ENCODE assay signal across 9 cellular contexts in the genomic region with DNA sequence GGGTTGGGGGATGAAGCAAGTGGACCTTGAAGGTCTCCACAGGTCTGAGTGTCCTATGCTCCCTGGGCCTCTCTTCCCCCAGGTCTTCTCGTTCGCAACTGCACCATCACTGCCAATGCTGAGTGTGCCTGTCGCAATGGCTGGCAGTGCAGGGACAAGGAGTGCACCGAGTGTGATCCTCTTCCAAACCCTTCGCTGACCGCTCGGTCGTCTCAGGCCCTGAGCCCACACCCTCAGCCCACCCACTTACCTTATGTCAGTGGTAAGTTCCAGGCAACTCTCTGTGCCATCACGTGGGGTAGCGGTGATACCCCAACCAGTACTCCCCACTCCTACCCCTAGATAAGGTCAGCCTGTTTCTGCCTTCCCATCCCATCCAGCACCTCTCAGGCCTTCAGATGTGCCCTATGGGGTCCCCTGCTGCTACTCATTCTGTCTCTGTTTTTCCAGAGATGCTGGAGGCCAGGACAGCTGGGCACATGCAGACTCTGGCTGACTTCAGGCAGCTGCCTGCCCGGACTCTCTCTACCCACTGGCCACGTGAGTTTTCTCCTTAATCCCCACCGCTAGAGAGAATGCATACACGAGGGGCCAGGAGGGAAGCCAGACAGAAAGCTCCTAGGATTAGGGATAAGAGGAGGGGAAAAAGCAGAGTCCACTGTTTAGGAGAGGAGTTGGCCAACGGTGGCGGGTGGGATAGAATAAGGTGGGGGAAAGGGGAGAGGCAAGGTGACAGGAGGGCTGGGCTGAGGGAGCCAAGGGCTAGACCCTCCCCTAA. TPM values are rescaled to one million over a fixed set of nuclear protein-coding genes. Genes with fewer than 3 reads are reported as not detected.
DNase-seq lines count a peak whose midpoint lies in the region; ATAC-seq and TF ChIP-seq lines count a peak whose summit lies in the region.
"Had no signal": no experiment of that assay in that cellular context is flagged by ENCODE, and none has a peak within 500 bp of the region (broad histone marks: within the 10 kb centered on the region; RNA-seq: fewer than 3 reads in every experiment).

No MANE protein-coding gene starts in this region.

- H3K9me3 Mint-ChIP-seq in MCF 10A (ENCODE audit: unreplicated experiment): no peaks in the 10 kb centered on the region
- H3K9me3 Mint-ChIP-seq in mesothelial cell of epicardium: no peaks in the 10 kb centered on the region
- no peaks in the 10 kb centered on the region for H3K9me3 Mint-ChIP-seq in type B pancreatic cell

- TSS peak; percentile 38 for BruUV-seq in MCF 10A (replicated peaks; lab: Mats Ljungman, UMichigan)

- DNase-seq in activated effector memory CD4-positive, alpha-beta T cell treated with anti-CD3 and anti-CD28 coated beads, Interleukin-2, amount 50 U/mL, for 16 hours: peak; percentile 62
- DNase-seq in activated effector memory CD4-positive, alpha-beta T cell treated with Interleukin-2 at 50 U/mL for 16 hours: no peak
- DNase-seq in MCF 10A (ENCODE audit: unreplicated experiment): no peak
- no peak for DNase-seq in mesothelial cell of epicardium (ENCODE audit: low spot score in 2 of 2, unreplicated experiment in 2 of 2)
- DNase-seq in type B pancreatic cell (ENCODE audit: extremely low spot score, unreplicated experiment): no peak
- no peak for DNase-seq in iPS-NIHi11 (ENCODE audit: low spot score)
- DNase-seq in foreskin melanocyte: no peak

- H3K4me1 Mint-ChIP-seq in MCF 10A (ENCODE audit: insufficient read depth, unreplicated experiment) (peaks cover 37% of the 10 kb centered on the region), mesothelial cell of epicardium (peaks cover 26% of the 10 kb centered on the region), type B pancreatic cell (ENCODE audit: unreplicated experiment) (peaks cover 25% of the 10 kb centered on the region)

- peak overlapping the region; percentile 98 for H3K27ac Mint-ChIP-seq in MCF 10A (ENCODE audit: low read depth, unreplicated experiment)
- peak overlapping the region; percentile 93 for H3K27ac Mint-ChIP-seq in mesothelial cell of epicardium
- peak overlapping the region; percentile 93 for H3K27ac Mint-ChIP-seq in type B pancreatic cell

- no peak for TF ChIP-seq CTCF in MCF 10A (IDR thresholded peaks at IDR 0.05; ENCODE audit: unreplicated experiment)
- TF ChIP-seq CTCF in mesothelial cell of epicardium (IDR thresholded peaks at IDR 0.05; ENCODE audit: unreplicated experiment): no peak
- TF ChIP-seq CTCF in type B pancreatic cell (conservative IDR thresholded peaks at IDR 0.05): no peak

- H3K4me3 Mint-ChIP-seq in MCF 10A (ENCODE audit: unreplicated experiment): peak overlapping the region; percentile 94
- H3K4me3 Mint-ChIP-seq in mesothelial cell of epicardium: peak overlapping the region; percentile 78
- H3K4me3 Mint-ChIP-seq in type B pancreatic cell: peak overlapping the region; percentile 90

- POLR2A ChIA-PET in MCF 10A (lab: Yijun Ruan, JAX): interaction anchor here (1.3 to 4.5 kb wide), 11 partner anchors 9 to 89 kb away, joined by 3 to 50 read pairs (median 14); a partner anchor contains a TSS

- H3K27me3 Mint-ChIP-seq in MCF 10A (ENCODE audit: insufficient read depth, unreplicated experiment) (no peaks in the 10 kb centered on the region), mesothelial cell of epicardium (ENCODE audit: low read depth) (no peaks in the 10 kb centered on the region), type B pancreatic cell (no peaks in the 10 kb centered on the region)

- intact Hi-C loops in MCF 10A (cut with micrococcal nuclease): no loop called here

- CTCF ChIA-PET in MCF 10A (lab: Yijun Ruan, JAX): interaction anchor here (0.6 to 1.1 kb wide), 3 partner anchors 9 to 27 kb away, joined by 3 read pairs; no protein-coding TSS in a partner anchor

- no peak for ATAC-seq in GM18858 (IDR thresholded peaks at IDR 0.05; ENCODE audit: unreplicated experiment)

- H3K36me3 Mint-ChIP-seq in MCF 10A (ENCODE audit: insufficient read depth, unreplicated experiment) (peaks cover 22% of the 10 kb centered on the region), mesothelial cell of epicardium (peaks cover 3% of the 10 kb centered on the region), type B pancreatic cell (peaks cover 12% of the 10 kb centered on the region)

RNA-seq across cellular contexts. Expression of a gene that starts 1.6 kb away (rescaled TPM):
- total RNA-seq in MCF 10A (2022) (8.1 and 9.3 TPM in 2 replicates), mesothelial cell of epicardium (2.2 to 2.6 TPM (median 2.5 TPM) in 3 replicates), type B pancreatic cell (ENCODE audit: low replicate concordance) (12.4 and 21.1 TPM in 2 replicates)

RNA-seq across cellular contexts. Expression of a gene that starts 5.5 kb away (rescaled TPM):
- total RNA-seq in MCF 10A (2022) (not detected in 2 replicates), mesothelial cell of epicardium (not detected in 3 replicates), type B pancreatic cell (ENCODE audit: low replicate concordance) (not detected in 2 replicates)
- total RNA-seq: lung microvascular endothelial cell had no signal

RNA-seq across cellular contexts. Expression of a gene that starts 20.2 kb away (rescaled TPM):
- total RNA-seq in MCF 10A (2022) (2.5 and 2.9 TPM in 2 replicates), mesothelial cell of epicardium (5.2 to 6.9 TPM (median 6.4 TPM) in 3 replicates), type B pancreatic cell (ENCODE audit: low replicate concordance) (10.1 and 12.7 TPM in 2 replicates)

RNA-seq across cellular contexts. Expression of a gene that starts 42.8 kb away (rescaled TPM):
- total RNA-seq in MCF 10A (2022) (230 and 314 TPM in 2 replicates), mesothelial cell of epicardium (137 to 148 TPM (median 145 TPM) in 3 replicates), type B pancreatic cell (ENCODE audit: low replicate concordance) (213 and 396 TPM in 2 replicates)

RNA-seq across cellular contexts. Expression of a gene that starts 43.6 kb away (rescaled TPM):
- 31.9 and 52.0 TPM in 2 replicates for total RNA-seq in MCF 10A (2022)
- 56.3 to 62.6 TPM (median 57.1 TPM) in 3 replicates for total RNA-seq in mesothelial cell of epicardium
- total RNA-seq in type B pancreatic cell (ENCODE audit: low replicate concordance): 96.5 and 109 TPM in 2 replicates
